Comparison of ENCODE assay signal across 11 cellular contexts in genomic region chr6:31946370-31946885, GRCh38. TPM values are rescaled to one million over a fixed set of nuclear protein-coding genes. Genes with fewer than 3 reads are reported as not detected.
DNase-seq lines count a peak whose midpoint lies in the region; ATAC-seq and TF ChIP-seq lines count a peak whose summit lies in the region.
"Had no signal": no experiment of that assay in that cellular context is flagged by ENCODE, and none has a peak within 500 bp of the region (broad histone marks: within the 10 kb centered on the region; RNA-seq: fewer than 3 reads in every experiment).

No MANE protein-coding gene starts in this region.

- H3K36me3 ChIP-seq in ACC112 (ENCODE audit: insufficient read depth, low read length) (no peaks in the 10 kb centered on the region), body of pancreas (replicated peaks in 1 of 2; ENCODE audit: insufficient read depth in 1 of 2, low read depth in 2 of 2) (no peaks in the 10 kb centered on the region), hepatocyte (replicated peaks; ENCODE audit: insufficient read depth, low read depth) (no peaks in the 10 kb centered on the region), sigmoid colon (peaks cover 0 to 5% (median under 1%) of the 10 kb centered on the region in 4 donors)

- intact Hi-C loops in body of pancreas (cut with DNase I) = no loop called here
- intact Hi-C loops in sigmoid colon (cut with DNase I) = no loop called here

- H4K20me1 ChIP-seq in hepatocyte (ENCODE audit: insufficient read depth, poor library complexity, severe bottlenecking) = no peaks in the 10 kb centered on the region

- no peak for ATAC-seq in body of pancreas
- ATAC-seq: GM12878 had no signal

- no peak for TF ChIP-seq CTCF in body of pancreas (IDR thresholded peaks at IDR 0.05)
- TF ChIP-seq CTCF in hepatocyte (IDR thresholded peaks at IDR 0.05; ENCODE audit: poor library complexity) = no peak
- TF ChIP-seq CTCF in sigmoid colon (IDR thresholded peaks at IDR 0.05) = no peak

- H3K4me1 ChIP-seq in ACC112 (ENCODE audit: control insufficient read depth, insufficient read depth, low read length, unreplicated experiment) (peaks cover 43% of the 10 kb centered on the region), body of pancreas (peaks cover 16% of the 10 kb centered on the region), hepatocyte (ENCODE audit: insufficient read depth) (peaks cover 12% of the 10 kb centered on the region), sigmoid colon (peaks cover 0 to 23% (median 20%) of the 10 kb centered on the region in 4 donors)

- no peaks in the 10 kb centered on the region for H3K9me2 ChIP-seq in hepatocyte (replicated peaks; ENCODE audit: insufficient read depth)

- H3K9me3 ChIP-seq in body of pancreas (no peaks in the 10 kb centered on the region), hepatocyte (ENCODE audit: low read depth) (no peaks in the 10 kb centered on the region), sigmoid colon (no peaks in the 10 kb centered on the region)

- DNase-seq in body of pancreas (no peak), hepatocyte (ENCODE audit: low spot score) (no peak), sigmoid colon (no peak), kidney glomerular epithelial cell (lab: John Stamatoyannopoulos, UW) (no peak), NCI-H2029 (lab: John Stamatoyannopoulos, UW) (no peak), substantia nigra (lab: John Stamatoyannopoulos, UW) (no peak), activated T-cell treated with anti-CD3 and anti-CD28 coated beads for 4 hours (no peak)
- DNase-seq: NCI-H446 treated with DMSO at 0.1 percent for 48 hours had no signal

- no peak for TF ChIP-seq POLR2A in body of pancreas (IDR thresholded peaks at IDR 0.05)
- TF ChIP-seq POLR2A in sigmoid colon (IDR thresholded peaks at IDR 0.05) = no peak

- peak overlapping the region; percentile 72 for H3K4me2 ChIP-seq in hepatocyte

- 56 to 81% methylated on average over 11 of the region's 11 CpGs for WGBS in body of pancreas, 2 donors
- 78% methylated on average over 11 of the region's 11 CpGs for WGBS in hepatocyte (ENCODE audit: low lambda C conversion rate, missing lambda C conversion rate)
- WGBS in sigmoid colon, 2 donors = 74 to 76% methylated on average over 11 of the region's 11 CpGs

- no peak for TF ChIP-seq EP300 in sigmoid colon (IDR thresholded peaks at IDR 0.05)

- H3K27ac ChIP-seq in ACC112 (ENCODE audit: low read depth, low read length) (peak overlapping the region; percentile 91), body of pancreas (peak overlapping the region; percentile 86 to 88 (median 87)), hepatocyte (peak overlapping the region; percentile 95), sigmoid colon (peak overlapping the region; percentile 79 to 83 (median 82)), substantia nigra (ENCODE audit: low read depth, low read length, poor library complexity, severe bottlenecking) (no peak overlapping the region)

- H3K79me2 ChIP-seq in ACC112 (ENCODE audit: control insufficient read depth, insufficient read depth, low read length, unreplicated experiment) = peaks cover 5% of the 10 kb centered on the region
- peaks cover 4% of the 10 kb centered on the region for H3K79me2 ChIP-seq in hepatocyte

- no peaks in the 10 kb centered on the region for H3K27me3 ChIP-seq in ACC112 (ENCODE audit: insufficient read depth, low read length)
- H3K27me3 ChIP-seq in body of pancreas = no peaks in the 10 kb centered on the region
- H3K27me3 ChIP-seq in hepatocyte = no peaks in the 10 kb centered on the region
- no peaks in the 10 kb centered on the region for H3K27me3 ChIP-seq in sigmoid colon

- peak overlapping the region; percentile 73 for H3K4me3 ChIP-seq in ACC112 (ENCODE audit: low read depth, low read length)
- no peak overlapping the region for H3K4me3 ChIP-seq in body of pancreas
- H3K4me3 ChIP-seq in hepatocyte = no peak overlapping the region
- H3K4me3 ChIP-seq in sigmoid colon = peak overlapping the region in 3 of 4 donors; percentile 20 to 22 (median 22)
- H3K4me3 ChIP-seq: GM12878 had no signal

- H2AFZ ChIP-seq in ACC112 (ENCODE audit: low read length, unreplicated experiment) (no peak overlapping the region), hepatocyte (no peak overlapping the region)

RNA-seq across cellular contexts. Expression of gene CFB, which starts 0.5 kb away (rescaled TPM):
- total RNA-seq in body of pancreas (10 to 100 TPM; 21.0 to 33.9 TPM), hepatocyte (190 and 199 TPM in 2 replicates), sigmoid colon (10 to 100 TPM; 14.3 to 40.0 (median 28.7) TPM)
- polyA plus RNA-seq in hepatocyte (287 and 349 TPM in 2 replicates), sigmoid colon (100 to 1,000 TPM in 1 of 3 donors, 1 to 10 TPM in 2; 3.6 to 118 (median 9.5) TPM)

RNA-seq across cellular contexts. Expression of gene NELFE, which starts 12.3 kb away (rescaled TPM):
- total RNA-seq in body of pancreas (10 to 100 TPM; 38.9 to 39.9 TPM), hepatocyte (70.1 and 78.2 TPM in 2 replicates), sigmoid colon (10 to 100 TPM; 60.1 to 96.9 (median 75.8) TPM)
- polyA plus RNA-seq in hepatocyte (78.7 and 86.9 TPM in 2 replicates), sigmoid colon (10 to 100 TPM; 52.5 to 73.5 (median 58.9) TPM)

RNA-seq across cellular contexts. Expression of gene SKIC2, which starts 12.5 kb away (rescaled TPM):
- total RNA-seq in body of pancreas = 10 to 100 TPM; 30.9 to 52.1 TPM
- total RNA-seq in hepatocyte = 34.2 and 53.2 TPM in 2 replicates
- 61.7 and 64.3 TPM in 2 replicates for polyA plus RNA-seq in hepatocyte
- total RNA-seq in sigmoid colon = 10 to 100 TPM; 22.1 to 73.4 (median 33.4) TPM
- 10 to 100 TPM; 25.0 to 68.2 (median 30.6) TPM for polyA plus RNA-seq in sigmoid colon

RNA-seq across cellular contexts. Expression of gene C2, which starts 18.9 kb away (rescaled TPM):
- total RNA-seq in body of pancreas = 1 to 10 TPM; 1.3 TPM
- 46.3 and 48.3 TPM in 2 replicates for total RNA-seq in hepatocyte
- 41.1 and 46.4 TPM in 2 replicates for polyA plus RNA-seq in hepatocyte
- total RNA-seq in sigmoid colon = 10 to 100 TPM in 3 of 4 donors, 1 to 10 TPM in 1; 4.9 to 17.7 (median 13.6) TPM
- 10 to 100 TPM; 10.2 to 39.2 (median 23.1) TPM for polyA plus RNA-seq in sigmoid colon
- total RNA-seq: RPMI7951 had no signal

RNA-seq across cellular contexts. Expression of gene DXO, which starts 25.5 kb away (rescaled TPM):
- 10 to 100 TPM; 16.9 to 26.0 TPM for total RNA-seq in body of pancreas
- total RNA-seq in hepatocyte = 16.1 and 22.2 TPM in 2 replicates
- 39.3 and 43.8 TPM in 2 replicates for polyA plus RNA-seq in hepatocyte
- 10 to 100 TPM; 11.4 to 22.7 (median 18.3) TPM for total RNA-seq in sigmoid colon
- polyA plus RNA-seq in sigmoid colon = 10 to 100 TPM in 1 of 3 donors, 1 to 10 TPM in 2; 8.4 to 17.3 (median 9.9) TPM

Comparison
In these comparisons a context has a peak if more than half of its experiments do, and no peak if none do; other contexts are left out.
1. H3K4me3 ChIP-seq: peak in ACC112 (single experiment) and sigmoid colon (3 of 4); none in body of pancreas (0 of 2) and hepatocyte (single experiment).